Comparison of ENCODE assay signal across 20 cellular contexts in the genomic region with DNA sequence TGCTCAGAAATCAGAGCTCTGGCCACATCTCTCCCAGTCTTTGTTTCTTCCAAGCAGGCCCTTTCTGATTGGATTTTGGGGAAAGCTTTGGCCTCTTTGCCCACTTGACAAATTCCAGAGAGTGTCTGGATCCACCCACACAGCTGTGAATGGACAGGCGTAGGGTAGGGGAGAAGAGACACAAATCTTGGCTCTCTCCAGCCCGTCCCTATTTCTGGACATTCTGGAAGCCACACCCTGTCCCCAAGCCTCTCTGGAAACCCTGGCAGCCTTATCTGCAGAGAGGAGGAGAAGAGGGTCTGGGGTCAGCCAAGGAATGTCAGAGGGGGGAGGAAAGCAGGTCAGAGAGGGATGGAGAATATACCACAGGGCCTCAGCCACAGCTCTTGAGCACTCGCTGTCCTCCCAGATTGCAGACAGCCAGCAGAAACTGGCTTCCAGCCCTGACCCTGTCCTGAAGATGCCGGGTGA. TPM values are rescaled to one million over a fixed set of nuclear protein-coding genes. Genes with fewer than 3 reads are reported as not detected.
DNase-seq lines count a peak whose midpoint lies in the region; ATAC-seq, FAIRE-seq and TF ChIP-seq lines count a peak whose summit lies in the region.
"Had no signal": no experiment of that assay in that cellular context is flagged by ENCODE, and none has a peak within 500 bp of the region (broad histone marks: within the 10 kb centered on the region; RNA-seq: fewer than 3 reads in every experiment).

No MANE protein-coding gene starts in this region.

- ATAC-seq in gastroesophageal sphincter (peak; percentile 62), omental fat pad (ENCODE audit: low FRiP score) (peak; percentile 29)
- ATAC-seq: stimulated activated naive CD8-positive, alpha-beta T cell treated with anti-CD3 and anti-CD28 coated beads, Interleukin-15, amount 100 ng/mL, for 72 hours had no signal

- peaks cover 0 to 49% (median 26%) of the 10 kb centered on the region in 3 donors for H3K4me1 ChIP-seq in gastroesophageal sphincter
- H3K4me1 ChIP-seq: parathyroid adenoma had no signal

- FAIRE-seq in urothelium cell line (lab: Jason Lieb, UNC): no peak
- FAIRE-seq: TTC549 had no signal

- H3K9me3 ChIP-seq in gastroesophageal sphincter: no peaks in the 10 kb centered on the region

- no peak for TF ChIP-seq POLR2A in gastroesophageal sphincter (IDR thresholded peaks at IDR 0.05)

- H3K4me3 ChIP-seq in gastroesophageal sphincter: no peak overlapping the region

- peak overlapping the region in 3 of 4 donors; percentile 75 to 82 (median 77) for H3K27ac ChIP-seq in gastroesophageal sphincter
- H3K27ac ChIP-seq: HL-60, parathyroid adenoma had no signal

- DNase-seq in RPMI7951 (ENCODE audit: low read depth) (peak; percentile 39), omental fat pad (ENCODE audit: low spot score) (no peak), urothelium cell line (ENCODE audit: low spot score) (peak; percentile 32), cerebellum (ENCODE audit: low spot score) (no peak), SKM-1 treated with dmso at 0.1 percent for 144 hours (lab: John Stamatoyannopoulos, UW; ENCODE audit: unreplicated experiment) (no peak)
- DNase-seq in activated naive CD4-positive, alpha-beta T cell treated with Interleukin-2 at 50 U/mL for 16 hours: no peak
- DNase-seq: activated CD4-positive, alpha-beta T cell treated with anti-CD3 and anti-CD28 coated beads, Interleukin-2, amount 10 ng/mL, durations not matched to agents 7 days and 5 days; activated T-cell treated with anti-CD3 and anti-CD28 coated beads, Interleukin-2, amount 50 U/mL, for 24 hours; C1 segment of cervical spinal cord; cerebellar nuclear complex; Karpas-422; NCI-H146; NCI-H524 treated with DMSO at 0.1 percent for 48 hours; stimulated activated naive CD8-positive, alpha-beta T cell treated with anti-CD3 and anti-CD28 coated beads, Interleukin-15, amount 100 ng/mL, for 72 hours had no signal

- H3K36me3 ChIP-seq in gastroesophageal sphincter: no peaks in the 10 kb centered on the region

- WGBS in gastroesophageal sphincter (ENCODE audit: low coverage in 1 of 2), 2 donors: 17 to 33% methylated on average over 2 to 4 of the region's 4 CpGs

- no peak for TF ChIP-seq CTCF in gastroesophageal sphincter (IDR thresholded peaks at IDR 0.05)
- no peak for TF ChIP-seq CTCF in omental fat pad (IDR thresholded peaks at IDR 0.05)

- no peaks in the 10 kb centered on the region for H3K27me3 ChIP-seq in gastroesophageal sphincter

- no peak for TF ChIP-seq EP300 in gastroesophageal sphincter (IDR thresholded peaks at IDR 0.05)

RNA-seq across cellular contexts. Expression of a gene that starts 59.5 kb away (rescaled TPM):
- total RNA-seq in RPMI7951 (2014; rRNA removed; shearing (Covaris generic)): 17.4 and 28.7 TPM in 2 replicates
- total RNA-seq in gastroesophageal sphincter (10 to 100 TPM in 1 of 4 donors, 1 to 10 TPM in 3; 2.5 to 17.1 (median 5.4) TPM), omental fat pad (100 to 1,000 TPM in 1 of 4 donors, 10 to 100 TPM in 3; 20.4 to 137 (median 39.1) TPM), cerebellum (11.0 TPM)
- total RNA-seq: activated CD4-positive, alpha-beta T cell treated with anti-CD3 and anti-CD28 coated beads, Interleukin-2, amount 10 ng/mL, durations not matched to agents 7 days and 5 days; glomerular endothelial cell; OCI-LY7 had no signal

Comparison
In these comparisons a context has a peak if more than half of its experiments do, and no peak if none do; other contexts are left out.
1. DNase-seq: peak in RPMI7951 (single experiment) and urothelium cell line (single experiment); none in omental fat pad (single experiment), activated naive CD4-positive, alpha-beta T cell treated with Interleukin-2 at 50 U/mL for 16 hours (single experiment), cerebellum (single experiment) and SKM-1 treated with dmso at 0.1 percent for 144 hours (single experiment).